32 cellular contexts compared by ENCODE assay signal in genomic region chr3:176941674-176942073, GRCh38.
A peak's percentile ranks its signal among the peaks of the same experiment; 100 is the strongest.
DNase-seq lines count a peak whose midpoint lies in the region; ATAC-seq and TF ChIP-seq lines count a peak whose summit lies in the region.
"Had no signal": no experiment of that assay in that cellular context is flagged by ENCODE, and none has a peak within 500 bp of the region (broad histone marks: within the 10 kb centered on the region; RNA-seq: fewer than 3 reads in every experiment).

No MANE protein-coding gene starts in this region.

- CTCF ChIA-PET in activated CD4-positive, alpha-beta T cell treated with anti-CD3 and anti-CD28 coated beads, Interleukin-2, amount 10 ng/mL, durations not matched to agents 7 days and 5 days (lab: Charles Lee) = interaction anchor here (1.1 kb wide), 1 partner anchor 433 kb away, joined by 3 read pairs; no protein-coding TSS in a partner anchor

- POLR2A ChIA-PET in activated CD4-positive, alpha-beta T cell treated with anti-CD3 and anti-CD28 coated beads, Interleukin-2, amount 10 ng/mL, durations not matched to agents 7 days and 5 days (lab: Charles Lee) = no interaction called here

- peaks cover 8 to 11% of the 10 kb centered on the region in 2 donors for H3K27me3 Mint-ChIP-seq in natural killer cell treated with Interleukin-12 subunit alpha and Interleukin-12 subunit beta and Interleukin-15 and Interleukin-18, amount 100 ng/mL, for 72 hours
- H3K27me3 Mint-ChIP-seq in natural killer cell (ENCODE audit: low read depth in 2 of 2) = no peaks in the 10 kb centered on the region
- H3K27me3 Mint-ChIP-seq in activated CD4-positive, alpha-beta T cell treated with anti-CD3 and anti-CD28 coated beads, Interleukin-2, amount 10 ng/mL, durations not matched to agents 7 days and 5 days = no peaks in the 10 kb centered on the region
- H3K27me3 Mint-ChIP-seq: activated naive CD4-positive, alpha-beta T cell treated with anti-CD3 and anti-CD28 coated beads, Interleukin-2, amount 50 U/mL, for 24 hours had no signal

- no peak for DNase-seq in natural killer cell treated with Interleukin-12 subunit alpha and Interleukin-12 subunit beta and Interleukin-15 and Interleukin-18, amount 100 ng/mL, for 72 hours (ENCODE audit: low spot score)
- DNase-seq in natural killer cell (no peak), astrocyte of the spinal cord (ENCODE audit: low read depth, low spot score) (peak; percentile 30), renal cortical epithelial cell (ENCODE audit: low read depth) (peak; percentile 41), HAP-1 (ENCODE audit: low spot score in 2 of 2) (no peak), ACHN (no peak), Peyer's patch (no peak)
- no peak for DNase-seq in activated CD4-positive, alpha-beta T cell treated with anti-CD3 and anti-CD28 coated beads, Interleukin-2, amount 10 ng/mL, durations not matched to agents 7 days and 5 days
- DNase-seq: AML-193; aorta; CD4-positive, alpha-beta memory T cell; cortex of kidney; effector memory CD8-positive, alpha-beta T cell; foreskin fibroblast; head of caudate nucleus; KG1; left lung; mesendoderm; MM.1S; NCI-H2029; NCI-H2227 treated with DMSO at 0.1 percent for 48 hours; NCI-H69; nucleus accumbens; SIG-M5; stimulated activated CD4-positive, alpha-beta T cell treated with anti-CD3 and anti-CD28 coated beads, Interleukin-4, amount 100 ng/mL, for 24 hours; substantia nigra; SW 1271; upper lobe of left lung had no signal

- in situ Hi-C loops in astrocyte of the spinal cord (cut with HindIII; ENCODE audit: low sequenced_read_pairs) (no loop called here), HAP-1 (cut with MboI; ENCODE audit: low sequenced_read_pairs) (loop anchor here (10.0 kb wide), 1 partner anchor 417 kb away; no protein-coding TSS in a partner anchor), ACHN (cut with HindIII; ENCODE audit: low pct_ligation_motif_present, low pct_unique_long_range_greater_than_20kb, low sequenced_read_pairs) (no loop called here)

- H3K27me3 ChIP-seq in HAP-1 (ENCODE audit: low read depth) (no peaks in the 10 kb centered on the region), Peyer's patch (no peaks in the 10 kb centered on the region)
- H3K27me3 ChIP-seq: left lung, upper lobe of left lung had no signal

- H3K4me1 Mint-ChIP-seq in natural killer cell treated with Interleukin-12 subunit alpha and Interleukin-12 subunit beta and Interleukin-15 and Interleukin-18, amount 100 ng/mL, for 72 hours (ENCODE audit: low read depth in 2 of 2) = no peaks in the 10 kb centered on the region
- no peaks in the 10 kb centered on the region for H3K4me1 Mint-ChIP-seq in natural killer cell
- no peaks in the 10 kb centered on the region for H3K4me1 Mint-ChIP-seq in activated CD4-positive, alpha-beta T cell treated with anti-CD3 and anti-CD28 coated beads, Interleukin-2, amount 10 ng/mL, durations not matched to agents 7 days and 5 days
- H3K4me1 Mint-ChIP-seq: activated naive CD4-positive, alpha-beta T cell treated with anti-CD3 and anti-CD28 coated beads, Interleukin-2, amount 50 U/mL, for 24 hours; CD4-positive, alpha-beta memory T cell had no signal

- TF ChIP-seq POLR2A in Peyer's patch (IDR thresholded peaks at IDR 0.05) = no peak

- no peak overlapping the region for H3K27ac ChIP-seq in Peyer's patch
- H3K27ac ChIP-seq: HL-60, left lung, prostate gland, upper lobe of left lung had no signal

- H3K27ac Mint-ChIP-seq in natural killer cell treated with Interleukin-12 subunit alpha and Interleukin-12 subunit beta and Interleukin-15 and Interleukin-18, amount 100 ng/mL, for 72 hours = no peak overlapping the region
- no peak overlapping the region for H3K27ac Mint-ChIP-seq in natural killer cell
- H3K27ac Mint-ChIP-seq in activated CD4-positive, alpha-beta T cell treated with anti-CD3 and anti-CD28 coated beads, Interleukin-2, amount 10 ng/mL, durations not matched to agents 7 days and 5 days = no peak overlapping the region
- H3K27ac Mint-ChIP-seq: activated naive CD4-positive, alpha-beta T cell treated with anti-CD3 and anti-CD28 coated beads, Interleukin-2, amount 50 U/mL, for 24 hours; CD4-positive, alpha-beta memory T cell; effector memory CD8-positive, alpha-beta T cell had no signal

- no peak overlapping the region for H3K4me3 ChIP-seq in astrocyte of the spinal cord (ENCODE audit: low read depth, low read length)
- no peak overlapping the region for H3K4me3 ChIP-seq in HAP-1
- no peak overlapping the region for H3K4me3 ChIP-seq in Peyer's patch
- H3K4me3 ChIP-seq: left lung, prostate gland, upper lobe of left lung had no signal

- no peaks in the 10 kb centered on the region for H3K9me3 ChIP-seq in HAP-1
- no peaks in the 10 kb centered on the region for H3K9me3 ChIP-seq in Peyer's patch
- H3K9me3 ChIP-seq: left lung, prostate gland, upper lobe of left lung had no signal

- no peaks in the 10 kb centered on the region for H3K36me3 ChIP-seq in HAP-1 (replicated peaks)
- no peaks in the 10 kb centered on the region for H3K36me3 ChIP-seq in Peyer's patch
- H3K36me3 ChIP-seq: left lung, prostate gland, upper lobe of left lung had no signal

- no peaks in the 10 kb centered on the region for H3K36me3 Mint-ChIP-seq in natural killer cell treated with Interleukin-12 subunit alpha and Interleukin-12 subunit beta and Interleukin-15 and Interleukin-18, amount 100 ng/mL, for 72 hours
- H3K36me3 Mint-ChIP-seq in natural killer cell = no peaks in the 10 kb centered on the region
- no peaks in the 10 kb centered on the region for H3K36me3 Mint-ChIP-seq in activated CD4-positive, alpha-beta T cell treated with anti-CD3 and anti-CD28 coated beads, Interleukin-2, amount 10 ng/mL, durations not matched to agents 7 days and 5 days (ENCODE audit: low read depth)
- H3K36me3 Mint-ChIP-seq: activated naive CD4-positive, alpha-beta T cell treated with anti-CD3 and anti-CD28 coated beads, Interleukin-2, amount 50 U/mL, for 24 hours; CD4-positive, alpha-beta memory T cell had no signal

- H3K9me3 Mint-ChIP-seq in natural killer cell treated with Interleukin-12 subunit alpha and Interleukin-12 subunit beta and Interleukin-15 and Interleukin-18, amount 100 ng/mL, for 72 hours = no peaks in the 10 kb centered on the region
- no peaks in the 10 kb centered on the region for H3K9me3 Mint-ChIP-seq in natural killer cell
- no peaks in the 10 kb centered on the region for H3K9me3 Mint-ChIP-seq in activated CD4-positive, alpha-beta T cell treated with anti-CD3 and anti-CD28 coated beads, Interleukin-2, amount 10 ng/mL, durations not matched to agents 7 days and 5 days
- H3K9me3 Mint-ChIP-seq: activated naive CD4-positive, alpha-beta T cell treated with anti-CD3 and anti-CD28 coated beads, Interleukin-2, amount 50 U/mL, for 24 hours; CD4-positive, alpha-beta memory T cell; effector memory CD8-positive, alpha-beta T cell had no signal

- intact Hi-C loops in natural killer cell (cut with micrococcal nuclease) = no loop called here

- TF ChIP-seq CTCF in natural killer cell (IDR thresholded peaks at IDR 0.05) = no peak
- TF ChIP-seq CTCF in astrocyte of the spinal cord (IDR thresholded peaks at IDR 0.05; ENCODE audit: low read depth, low read length) = no peak
- TF ChIP-seq CTCF in Peyer's patch (IDR thresholded peaks at IDR 0.05) = no peak

- no peaks in the 10 kb centered on the region for H3K4me1 ChIP-seq in HAP-1
- no peaks in the 10 kb centered on the region for H3K4me1 ChIP-seq in Peyer's patch
- H3K4me1 ChIP-seq: left lung, prostate gland had no signal

- peak; percentile 75 to 78 for ATAC-seq in natural killer cell treated with Interleukin-12 subunit alpha and Interleukin-12 subunit beta and Interleukin-15 and Interleukin-18, amount 100 ng/mL, for 72 hours
- no peak for ATAC-seq in natural killer cell
- ATAC-seq: effector memory CD8-positive, alpha-beta T cell; left lung; sciatic nerve had no signal

- no peak overlapping the region for H3K4me3 Mint-ChIP-seq in natural killer cell treated with Interleukin-12 subunit alpha and Interleukin-12 subunit beta and Interleukin-15 and Interleukin-18, amount 100 ng/mL, for 72 hours
- H3K4me3 Mint-ChIP-seq in natural killer cell = no peak overlapping the region
- no peak overlapping the region for H3K4me3 Mint-ChIP-seq in activated CD4-positive, alpha-beta T cell treated with anti-CD3 and anti-CD28 coated beads, Interleukin-2, amount 10 ng/mL, durations not matched to agents 7 days and 5 days
- H3K4me3 Mint-ChIP-seq: activated naive CD4-positive, alpha-beta T cell treated with anti-CD3 and anti-CD28 coated beads, Interleukin-2, amount 50 U/mL, for 24 hours; CD4-positive, alpha-beta memory T cell; effector memory CD8-positive, alpha-beta T cell had no signal

Comparison
In these comparisons a context has a peak if more than half of its experiments do, and no peak if none do; other contexts are left out.
1. ATAC-seq: peak in natural killer cell treated with Interleukin-12 subunit alpha and Interleukin-12 subunit beta and Interleukin-15 and Interleukin-18, amount 100 ng/mL, for 72 hours (2 of 2); none in natural killer cell (0 of 3).
2. DNase-seq: peak in astrocyte of the spinal cord (single experiment) and renal cortical epithelial cell (single experiment); none in natural killer cell treated with Interleukin-12 subunit alpha and Interleukin-12 subunit beta and Interleukin-15 and Interleukin-18, amount 100 ng/mL, for 72 hours (single experiment), natural killer cell (single experiment), HAP-1 (0 of 2), activated CD4-positive, alpha-beta T cell treated with anti-CD3 and anti-CD28 coated beads, Interleukin-2, amount 10 ng/mL, durations not matched to agents 7 days and 5 days (single experiment), ACHN (single experiment) and Peyer's patch (0 of 3).